Comparison of ENCODE assay signal across 5 cellular contexts in the genomic region with DNA sequence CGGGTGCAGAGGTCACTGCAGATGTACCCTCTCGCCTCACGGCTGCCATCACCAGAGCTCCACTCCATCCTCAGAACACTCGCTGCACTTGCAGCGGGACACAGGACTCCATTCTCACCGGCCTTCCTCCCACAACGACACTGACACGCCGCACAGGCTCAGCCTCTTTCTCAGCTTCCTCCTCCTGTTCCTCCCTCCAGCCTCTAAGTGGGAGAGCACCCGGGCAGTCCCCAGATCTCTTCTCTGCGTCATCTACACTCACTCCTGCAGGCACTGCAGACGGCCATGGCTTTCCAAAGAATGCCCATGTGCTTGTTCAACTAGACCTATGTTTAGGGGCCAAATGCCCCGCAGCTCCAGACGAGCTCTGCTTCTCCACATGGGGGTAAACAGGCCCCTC. TPM values are rescaled to one million over a fixed set of nuclear protein-coding genes. Genes with fewer than 3 reads are reported as not detected.
DNase-seq lines count a peak whose midpoint lies in the region; ATAC-seq and TF ChIP-seq lines count a peak whose summit lies in the region.
"Had no signal": no experiment of that assay in that cellular context is flagged by ENCODE, and none has a peak within 500 bp of the region (broad histone marks: within the 10 kb centered on the region; RNA-seq: fewer than 3 reads in every experiment).

No MANE protein-coding gene starts in this region.

- TF ChIP-seq CTCF in spleen (IDR thresholded peaks at IDR 0.05 in 8 of 11, conservative IDR thresholded peaks at IDR 0.05 in 3 of 11) = no peak

- peaks cover 37 to 100% (median 91%) of the 10 kb centered on the region in 6 donors for H3K4me1 ChIP-seq in spleen

- H3K36me3 ChIP-seq in spleen = peaks cover 0 to 100% (median 81%) of the 10 kb centered on the region in 6 donors

- H3K27ac Mint-ChIP-seq in activated CD8-positive, alpha-beta memory T cell treated with anti-CD3 and anti-CD28 coated beads, Interleukin-2, amount 10 ng/mL, durations not matched to agents 7 days and 5 days = peak overlapping the region; percentile 31

- H3K4me3 ChIP-seq in spleen = peak overlapping the region in 4 of 8 donors; percentile 6 to 50 (median 16)

- peak overlapping the region; percentile 29 to 93 (median 74) for H3K27ac ChIP-seq in spleen

- CTCF ChIA-PET in activated CD8-positive, alpha-beta memory T cell treated with anti-CD3 and anti-CD28 coated beads, Interleukin-2, amount 10 ng/mL, durations not matched to agents 7 days and 5 days (lab: Charles Lee) = interaction anchor here (0.8 to 5.0 kb wide), 3 partner anchors 18 to 27 kb away, joined by 4 to 86 read pairs (median 4); no protein-coding TSS in a partner anchor

- TF ChIP-seq POLR2A in spleen (IDR thresholded peaks at IDR 0.05) = no peak

- H3K27me3 ChIP-seq in spleen (replicated peaks in 1 of 7) = no peaks in the 10 kb centered on the region

- H3K9me3 ChIP-seq in spleen = no peaks in the 10 kb centered on the region

- ATAC-seq in activated CD8-positive, alpha-beta memory T cell treated with anti-CD3 and anti-CD28 coated beads, Interleukin-2, amount 10 ng/mL, durations not matched to agents 7 days and 5 days = no peak

- no peaks in the 10 kb centered on the region for H3K27me3 Mint-ChIP-seq in activated CD8-positive, alpha-beta memory T cell treated with anti-CD3 and anti-CD28 coated beads, Interleukin-2, amount 10 ng/mL, durations not matched to agents 7 days and 5 days

- DNase-seq in activated CD8-positive, alpha-beta memory T cell treated with anti-CD3 and anti-CD28 coated beads, Interleukin-2, amount 10 ng/mL, durations not matched to agents 7 days and 5 days = no peak
- DNase-seq in activated CD8-positive, alpha-beta memory T cell treated with anti-CD3 and anti-CD28 coated beads, Interleukin-2, amount 50 U/mL, for 48 hours = no peak
- peak; percentile 82 for DNase-seq in spleen
- no peak for DNase-seq in stimulated activated CD4-positive, alpha-beta T cell treated with anti-CD3 and anti-CD28 coated beads, Interleukin-1b, Interleukin-23, amount 100 ng/mL, for 48 hours
- DNase-seq: activated CD4-positive, CD25-positive, alpha-beta regulatory T cell had no signal

- peaks cover 24% of the 10 kb centered on the region for H3K4me1 Mint-ChIP-seq in activated CD8-positive, alpha-beta memory T cell treated with anti-CD3 and anti-CD28 coated beads, Interleukin-2, amount 10 ng/mL, durations not matched to agents 7 days and 5 days

- WGBS in spleen, 5 donors = 40 to 47% (median 44%) methylated on average over 11 to 14 of the region's 14 CpGs

- no peak overlapping the region for H3K4me3 Mint-ChIP-seq in activated CD8-positive, alpha-beta memory T cell treated with anti-CD3 and anti-CD28 coated beads, Interleukin-2, amount 10 ng/mL, durations not matched to agents 7 days and 5 days

- intact Hi-C loops in spleen (cut with DNase I; ENCODE audit: low total_unique reads) = no loop called here

- peaks cover 23% of the 10 kb centered on the region for H3K36me3 Mint-ChIP-seq in activated CD8-positive, alpha-beta memory T cell treated with anti-CD3 and anti-CD28 coated beads, Interleukin-2, amount 10 ng/mL, durations not matched to agents 7 days and 5 days

- H3K9me3 Mint-ChIP-seq in activated CD8-positive, alpha-beta memory T cell treated with anti-CD3 and anti-CD28 coated beads, Interleukin-2, amount 10 ng/mL, durations not matched to agents 7 days and 5 days (ENCODE audit: low read depth) = no peaks in the 10 kb centered on the region

RNA-seq across cellular contexts. Expression of a gene that starts 14.3 kb away (rescaled TPM):
- 10 to 100 TPM; 16.3 to 17.7 TPM for total RNA-seq in activated CD8-positive, alpha-beta memory T cell treated with anti-CD3 and anti-CD28 coated beads, Interleukin-2, amount 10 ng/mL, durations not matched to agents 7 days and 5 days
- 10 to 100 TPM; 15.4 to 24.8 (median 19.3) TPM for total RNA-seq in spleen
- polyA plus RNA-seq in spleen = 10 to 100 TPM in 1 of 3 donors, 1 to 10 TPM in 2; 5.3 to 13.0 (median 9.8) TPM

RNA-seq across cellular contexts. Expression of a gene that starts 14.7 kb away (rescaled TPM):
- 10 to 100 TPM; 93.0 to 95.8 TPM for total RNA-seq in activated CD8-positive, alpha-beta memory T cell treated with anti-CD3 and anti-CD28 coated beads, Interleukin-2, amount 10 ng/mL, durations not matched to agents 7 days and 5 days
- total RNA-seq in spleen = 100 to 1,000 TPM in 5 of 7 donors, 10 to 100 TPM in 2; 90.1 to 143 (median 107) TPM
- 10 to 100 TPM; 28.2 to 70.7 (median 30.0) TPM for polyA plus RNA-seq in spleen

RNA-seq across cellular contexts. Expression of a gene that starts 14.7 kb away (rescaled TPM):
- total RNA-seq in activated CD8-positive, alpha-beta memory T cell treated with anti-CD3 and anti-CD28 coated beads, Interleukin-2, amount 10 ng/mL, durations not matched to agents 7 days and 5 days = 100 to 1,000 TPM; 147 to 187 TPM
- total RNA-seq in spleen = 100 to 1,000 TPM in 4 of 7 donors, 10 to 100 TPM in 3; 76.3 to 127 (median 115) TPM
- 100 to 1,000 TPM in 2 of 3 donors, 10 to 100 TPM in 1; 63.4 to 132 (median 105) TPM for polyA plus RNA-seq in spleen

RNA-seq across cellular contexts. Expression of a gene that starts 56.8 kb away (rescaled TPM):
- total RNA-seq in activated CD8-positive, alpha-beta memory T cell treated with anti-CD3 and anti-CD28 coated beads, Interleukin-2, amount 10 ng/mL, durations not matched to agents 7 days and 5 days = 100 to 1,000 TPM; 196 to 259 TPM
- 10 to 100 TPM; 45.1 to 62.8 (median 49.8) TPM for total RNA-seq in spleen
- polyA plus RNA-seq in spleen = 10 to 100 TPM; 13.2 to 29.5 (median 23.0) TPM
